ENCODE assay signal across 10 cellular contexts in the genomic region with DNA sequence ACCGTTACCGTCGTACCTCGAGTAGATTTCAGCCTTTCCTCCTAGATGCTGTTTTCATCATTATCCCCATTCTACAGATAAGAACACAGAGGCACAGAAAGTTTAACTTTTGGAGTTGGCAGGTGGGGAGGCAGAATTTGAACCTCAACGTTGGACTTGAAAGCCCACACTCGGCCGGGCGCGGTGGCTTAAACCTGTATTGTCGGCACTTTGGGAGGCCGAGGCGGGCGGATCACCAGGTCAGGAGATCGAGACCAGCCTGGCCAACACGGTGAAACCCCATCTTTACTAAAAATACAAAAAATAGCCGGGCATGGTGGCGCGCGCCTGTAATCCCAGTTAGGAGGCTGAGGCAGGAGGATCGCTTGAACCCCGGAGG. TPM values are rescaled to one million over a fixed set of nuclear protein-coding genes. Genes with fewer than 3 reads are reported as not detected.
A peak's percentile ranks its signal among the peaks of the same experiment; 100 is the strongest.
DNase-seq lines count a peak whose midpoint lies in the region; ATAC-seq, FAIRE-seq and TF ChIP-seq lines count a peak whose summit lies in the region.
"Had no signal": no experiment of that assay in that cellular context is flagged by ENCODE, and none has a peak within 500 bp of the region (broad histone marks: within the 10 kb centered on the region; RNA-seq: fewer than 3 reads in every experiment).

No MANE protein-coding gene starts in this region.

- in situ Hi-C loops in GM12878 (cut with MboI), result no loop called here

- 55% methylated on average over 21 of the region's 21 CpGs for WGBS in GM12878 (ENCODE audit: insufficient coverage, insufficient replicate concordance, low lambda C conversion rate, missing lambda C conversion rate)

- TF ChIP-seq RAD21 in GM12878 (IDR thresholded peaks at IDR 0.05; ENCODE audit: insufficient read depth, low read depth, low read length), result no peak

- H3K36me3 Mint-ChIP-seq in activated CD8-positive, alpha-beta memory T cell treated with anti-CD3 and anti-CD28 coated beads, Interleukin-2, amount 10 ng/mL, durations not matched to agents 7 days and 5 days, result peaks cover 2% of the 10 kb centered on the region

- TSS peak; percentile 90 for BruUV-seq in GM12878 (replicated peaks; lab: Mats Ljungman, UMichigan)

- peak overlapping the region; percentile 73 for H3K4me3 Mint-ChIP-seq in activated CD8-positive, alpha-beta memory T cell treated with anti-CD3 and anti-CD28 coated beads, Interleukin-2, amount 10 ng/mL, durations not matched to agents 7 days and 5 days

- H3K36me3 ChIP-seq in GM12878 (ENCODE audit: control insufficient read depth in 2 of 2, insufficient read depth in 2 of 2, low read length in 1 of 2), result no peaks in the 10 kb centered on the region
- H3K36me3 ChIP-seq in lower lobe of right lung, result no peaks in the 10 kb centered on the region
- H3K36me3 ChIP-seq in tibial artery, result no peaks in the 10 kb centered on the region

- no peak for FAIRE-seq in GM12878 (lab: Jason Lieb, UNC)
- FAIRE-seq: TTC549 had no signal

- no peak for TF ChIP-seq POLR2A in GM12878 (IDR thresholded peaks at IDR 0.05; ENCODE audit: low read depth, low read length)

- no peak for TF ChIP-seq CTCF in GM12878 (IDR thresholded peaks at IDR 0.05 in 2 of 3, conservative IDR thresholded peaks at IDR 0.05 in 1 of 3; ENCODE audit: control insufficient read depth in 2 of 3, extremely low read depth in 1 of 3, insufficient read depth in 1 of 3, low read depth in 3 of 3, low read length in 3 of 3)
- TF ChIP-seq CTCF in lower lobe of right lung (IDR thresholded peaks at IDR 0.05), result no peak
- TF ChIP-seq CTCF in tibial artery (IDR thresholded peaks at IDR 0.05), result no peak
- no peak for TF ChIP-seq CTCF in omental fat pad (IDR thresholded peaks at IDR 0.05)

- CTCF ChIA-PET in activated CD8-positive, alpha-beta memory T cell treated with anti-CD3 and anti-CD28 coated beads, Interleukin-2, amount 10 ng/mL, durations not matched to agents 7 days and 5 days (lab: Charles Lee), result interaction anchor here (1.2 to 1.7 kb wide), 2 partner anchors 45 to 77 kb away, joined by 3 to 9 read pairs; a partner anchor contains a TSS
- CTCF ChIA-PET in GM12878 (lab: Yijun Ruan, JAX), result interaction anchor here (1.0 to 2.0 kb wide), 5 partner anchors 10 to 95 kb away, joined by 3 to 17 read pairs (median 4); a partner anchor contains a TSS

- TF ChIP-seq EP300 in GM12878 (IDR thresholded peaks at IDR 0.05; ENCODE audit: borderline replicate concordance in 1 of 2, control insufficient read depth in 1 of 2, low read depth in 2 of 2, low read length in 2 of 2), result no peak

- peak overlapping the region; percentile 91 for H2AFZ ChIP-seq in GM12878 (ENCODE audit: control insufficient read depth, low read depth, low read length)

- no peaks in the 10 kb centered on the region for H3K27me3 ChIP-seq in GM12878 (replicated peaks in 1 of 2; ENCODE audit: control insufficient read depth in 2 of 2, insufficient read depth in 2 of 2, low read length in 1 of 2)
- no peaks in the 10 kb centered on the region for H3K27me3 ChIP-seq in lower lobe of right lung (ENCODE audit: low read depth)
- H3K27me3 ChIP-seq in tibial artery, result no peaks in the 10 kb centered on the region

- no peak for DNase-seq in activated CD8-positive, alpha-beta memory T cell treated with anti-CD3 and anti-CD28 coated beads, Interleukin-2, amount 10 ng/mL, durations not matched to agents 7 days and 5 days
- DNase-seq in activated CD8-positive, alpha-beta memory T cell treated with anti-CD3 and anti-CD28 coated beads, Interleukin-2, amount 50 U/mL, for 48 hours, result no peak
- DNase-seq in GM12878 (ENCODE audit: low read depth, low spot score) (no peak), lower lobe of right lung (peak; percentile 61), tibial artery (no peak), omental fat pad (ENCODE audit: low spot score) (no peak)
- no peak for DNase-seq in stimulated activated CD4-positive, alpha-beta T cell treated with anti-CD3 and anti-CD28 coated beads, Interleukin-4, amount 100 ng/mL, for 24 hours

- H3K9ac ChIP-seq in GM12878 (ENCODE audit: control insufficient read depth, insufficient read depth, low read length), result peak overlapping the region; percentile 41

- POLR2A ChIA-PET in GM12878 (lab: Charles Lee), result interaction anchor here (1.0 to 1.5 kb wide), 5 partner anchors 12 to 95 kb away, joined by 3 to 6 read pairs (median 3); a partner anchor contains a TSS

- H3K4me1 ChIP-seq in GM12878 (ENCODE audit: control insufficient read depth, insufficient read depth, low read length) (peaks cover 4% of the 10 kb centered on the region; the same call in 1 of the 2 replicates), lower lobe of right lung (peaks cover 51% of the 10 kb centered on the region), tibial artery (peaks cover 0 to 26% (median 7%) of the 10 kb centered on the region in 4 donors)

- RAD21 ChIA-PET in GM12878 (lab: Charles Lee; ENCODE audit: unreplicated experiment), result interaction anchor here (1.2 to 1.6 kb wide), 2 partner anchors 26 to 81 kb away, joined by 3 read pairs; no protein-coding TSS in a partner anchor

- intact Hi-C loops in GM12878 (cut with micrococcal nuclease; ENCODE audit: unreplicated experiment) (no loop called here), lower lobe of right lung (cut with DNase I) (loop anchor here (10.0 kb wide), 1 partner anchor 73 kb away; a partner anchor contains a TSS), tibial artery (cut with DNase I; ENCODE audit: low total_unique reads) (no loop called here)

- no peaks in the 10 kb centered on the region for H3K9me3 Mint-ChIP-seq in activated CD8-positive, alpha-beta memory T cell treated with anti-CD3 and anti-CD28 coated beads, Interleukin-2, amount 10 ng/mL, durations not matched to agents 7 days and 5 days (ENCODE audit: low read depth)

- ATAC-seq in activated CD8-positive, alpha-beta memory T cell treated with anti-CD3 and anti-CD28 coated beads, Interleukin-2, amount 10 ng/mL, durations not matched to agents 7 days and 5 days, result no peak
- ATAC-seq in GM12878 (no peak), lower lobe of right lung (no peak), omental fat pad (ENCODE audit: low FRiP score) (no peak), HG03469 (IDR thresholded peaks at IDR 0.05; ENCODE audit: unreplicated experiment) (no peak)

- H4K20me1 ChIP-seq in GM12878 (ENCODE audit: control insufficient read depth, insufficient read depth), result no peaks in the 10 kb centered on the region

- H3K9me3 ChIP-seq in GM12878 (replicated peaks; ENCODE audit: control insufficient read depth, insufficient read depth, low read length) (no peaks in the 10 kb centered on the region; the same call in 2 of the 3 replicates), lower lobe of right lung (peaks cover 6% of the 10 kb centered on the region), tibial artery (no peaks in the 10 kb centered on the region)

- H3K27me3 Mint-ChIP-seq in activated CD8-positive, alpha-beta memory T cell treated with anti-CD3 and anti-CD28 coated beads, Interleukin-2, amount 10 ng/mL, durations not matched to agents 7 days and 5 days, result peaks cover 7% of the 10 kb centered on the region

- H3K79me2 ChIP-seq in GM12878 (ENCODE audit: control insufficient read depth, insufficient read depth, low read length), result no peaks in the 10 kb centered on the region

- H3K4me1 Mint-ChIP-seq in activated CD8-positive, alpha-beta memory T cell treated with anti-CD3 and anti-CD28 coated beads, Interleukin-2, amount 10 ng/mL, durations not matched to agents 7 days and 5 days, result peaks cover 11% of the 10 kb centered on the region

- no peak overlapping the region for H3K27ac ChIP-seq in GM12878 (ENCODE audit: control insufficient read depth, insufficient read depth)
- peak overlapping the region; percentile 95 for H3K27ac ChIP-seq in lower lobe of right lung
- H3K27ac ChIP-seq in tibial artery, result peak overlapping the region; percentile 79 to 86

- H3K4me2 ChIP-seq in GM12878 (ENCODE audit: control insufficient read depth, insufficient read depth), result peak overlapping the region; percentile 94

- peak overlapping the region; percentile 56 for H3K4me3 ChIP-seq in GM12878
- peak overlapping the region; percentile 59 for H3K4me3 ChIP-seq in lower lobe of right lung
- peak overlapping the region; percentile 50 to 56 for H3K4me3 ChIP-seq in tibial artery

- peak overlapping the region; percentile 77 for H3K27ac Mint-ChIP-seq in activated CD8-positive, alpha-beta memory T cell treated with anti-CD3 and anti-CD28 coated beads, Interleukin-2, amount 10 ng/mL, durations not matched to agents 7 days and 5 days

- SMC1A ChIA-PET in GM12878 (lab: Charles Lee; ENCODE audit: uncharacterized antibody, unreplicated experiment), result interaction anchor here (1.1 to 1.2 kb wide), 3 partner anchors 11 to 97 kb away, joined by 3 to 5 read pairs (median 3); a partner anchor contains a TSS

RNA-seq across cellular contexts. Expression of a gene that starts 11.5 kb away (rescaled TPM):
- total RNA-seq in activated CD8-positive, alpha-beta memory T cell treated with anti-CD3 and anti-CD28 coated beads, Interleukin-2, amount 10 ng/mL, durations not matched to agents 7 days and 5 days, result not detected
- not detected in 2 replicates for total RNA-seq in GM12878 (2013; cell fraction: nucleolus; rRNA removed)
- total RNA-seq in GM12878 (2014; rRNA removed) (not detected in 2 replicates), GM12878 (2014; rRNA removed; fragmentation: Illumina TruSeq; extraction: Trizol) (not detected in 2 replicates), GM12878 (2021) (not detected in 2 replicates), lower lobe of right lung (5.6 TPM), omental fat pad (not detected)
- polyA plus RNA-seq in GM12878 (2011; ENCODE audit: low read depth), result not detected
- polyA plus RNA-seq in GM12878 (2011; rRNA removed) (not detected in 2 replicates), GM12878 (2014; fragmentation: Illumina TruSeq; extraction: Trizol) (not detected in 2 replicates), GM12878 (2014; fragmentation: Nextera tagmentation; extraction: Ambion mirVana) (under 1 TPM; 0.04 to 0.05 TPM), GM12878 (2014; rRNA removed) (not detected in 2 replicates), GM12878 (2016; fragmentation: Nextera tagmentation; extraction: Ambion mirVana) (under 1 TPM in 1 of 2 experiments, not detected in 1; 0.11 TPM)
- polyA plus RNA-seq in GM12878 (2011; cell fraction: cytosol; rRNA removed), result not detected in 2 replicates
- polyA plus RNA-seq in GM12878 (2011; cell fraction: nucleus; rRNA removed), result 0.26 TPM in 1 of 2 replicates, not detected in the other
- polyA plus RNA-seq in GM12878 (2012), result 0.04 and 0.05 TPM in 2 replicates
- polyA minus RNA-seq in GM12878 (2011; rRNA and poly(A)+ RNA removed), result not detected in 2 replicates
- not detected in 2 replicates for polyA minus RNA-seq in GM12878 (2011; cell fraction: cytosol; rRNA and poly(A)+ RNA removed)
- polyA minus RNA-seq in GM12878 (2011; cell fraction: nucleus; rRNA and poly(A)+ RNA removed), result not detected in 2 replicates
- total RNA-seq: left lobe of liver had no signal

RNA-seq across cellular contexts. Expression of a gene that starts 13.9 kb away (rescaled TPM):
- total RNA-seq in activated CD8-positive, alpha-beta memory T cell treated with anti-CD3 and anti-CD28 coated beads, Interleukin-2, amount 10 ng/mL, durations not matched to agents 7 days and 5 days, result under 1 TPM; 0.18 to 0.35 TPM
- 0.42 and 0.73 TPM in 2 replicates for total RNA-seq in GM12878 (2013; cell fraction: nucleolus; rRNA removed)
- total RNA-seq in GM12878 (2014; rRNA removed) (0.11 and 0.28 TPM in 2 replicates), GM12878 (2014; rRNA removed; fragmentation: Illumina TruSeq; extraction: Trizol) (0.05 and 0.13 TPM in 2 replicates), GM12878 (2021) (0.38 and 0.56 TPM in 2 replicates), lower lobe of right lung (419 TPM), omental fat pad (100 to 1,000 TPM in 2 of 4 donors, 10 to 100 TPM in 2; 40.0 to 218 (median 127) TPM)
- polyA plus RNA-seq in GM12878 (2011; ENCODE audit: low read depth), result not detected
- polyA plus RNA-seq in GM12878 (2011; rRNA removed) (0.06 and 0.11 TPM in 2 replicates), GM12878 (2014; fragmentation: Illumina TruSeq; extraction: Trizol) (0.04 TPM in 1 of 2 replicates, not detected in the other), GM12878 (2014; fragmentation: Nextera tagmentation; extraction: Ambion mirVana) (under 1 TPM; 0.03 to 0.07 TPM), GM12878 (2014; rRNA removed) (0.09 and 0.22 TPM in 2 replicates), GM12878 (2016; fragmentation: Nextera tagmentation; extraction: Ambion mirVana) (under 1 TPM; 0.15 to 0.18 TPM)
- 0.25 and 0.32 TPM in 2 replicates for polyA plus RNA-seq in GM12878 (2011; cell fraction: cytosol; rRNA removed)
- 0.90 and 1.4 TPM in 2 replicates for polyA plus RNA-seq in GM12878 (2011; cell fraction: nucleus; rRNA removed)
- 0.08 and 0.15 TPM in 2 replicates for polyA plus RNA-seq in GM12878 (2012)
- 0.67 TPM in 1 of 2 replicates, not detected in the other for polyA minus RNA-seq in GM12878 (2011; rRNA and poly(A)+ RNA removed)
- polyA minus RNA-seq in GM12878 (2011; cell fraction: cytosol; rRNA and poly(A)+ RNA removed), result 0.42 and 0.94 TPM in 2 replicates
- 1.1 TPM in 2 replicates for polyA minus RNA-seq in GM12878 (2011; cell fraction: nucleus; rRNA and poly(A)+ RNA removed)

RNA-seq across cellular contexts. Expression of a gene that starts 31.5 kb away (rescaled TPM):
- total RNA-seq in activated CD8-positive, alpha-beta memory T cell treated with anti-CD3 and anti-CD28 coated beads, Interleukin-2, amount 10 ng/mL, durations not matched to agents 7 days and 5 days, result 100 to 1,000 TPM; 149 to 152 TPM
- total RNA-seq in GM12878 (2013; cell fraction: nucleolus; rRNA removed), result 73.6 and 91.2 TPM in 2 replicates
- total RNA-seq in GM12878 (2014; rRNA removed), result 52.5 and 56.5 TPM in 2 replicates
- total RNA-seq in GM12878 (2014; rRNA removed; fragmentation: Illumina TruSeq; extraction: Trizol), result 30.9 and 32.5 TPM in 2 replicates
- total RNA-seq in GM12878 (2021), result 71.2 and 75.9 TPM in 2 replicates
- polyA plus RNA-seq in GM12878 (2011; ENCODE audit: low read depth), result 22.2 TPM
- 37.1 and 75.5 TPM in 2 replicates for polyA plus RNA-seq in GM12878 (2011; rRNA removed)
- 98.4 and 116 TPM in 2 replicates for polyA plus RNA-seq in GM12878 (2011; cell fraction: cytosol; rRNA removed)
- polyA plus RNA-seq in GM12878 (2011; cell fraction: nucleus; rRNA removed), result 462 and 514 TPM in 2 replicates
- polyA plus RNA-seq in GM12878 (2012), result 47.9 and 48.0 TPM in 2 replicates
- polyA plus RNA-seq in GM12878 (2014; fragmentation: Illumina TruSeq; extraction: Trizol), result 12.5 and 36.4 TPM in 2 replicates
- polyA plus RNA-seq in GM12878 (2014; fragmentation: Nextera tagmentation; extraction: Ambion mirVana), result 1 to 10 TPM; 3.0 to 6.2 TPM
- polyA plus RNA-seq in GM12878 (2014; rRNA removed), result 72.7 and 83.1 TPM in 2 replicates
- polyA plus RNA-seq in GM12878 (2016; fragmentation: Nextera tagmentation; extraction: Ambion mirVana), result 10 to 100 TPM; 13.7 to 15.6 TPM
- 53.1 and 87.5 TPM in 2 replicates for polyA minus RNA-seq in GM12878 (2011; rRNA and poly(A)+ RNA removed)
- polyA minus RNA-seq in GM12878 (2011; cell fraction: cytosol; rRNA and poly(A)+ RNA removed), result 22.9 and 28.7 TPM in 2 replicates
- 85.7 and 129 TPM in 2 replicates for polyA minus RNA-seq in GM12878 (2011; cell fraction: nucleus; rRNA and poly(A)+ RNA removed)
- total RNA-seq in lower lobe of right lung, result 168 TPM
- 100 to 1,000 TPM in 2 of 4 donors, 10 to 100 TPM in 2; 77.6 to 147 (median 93.7) TPM for total RNA-seq in omental fat pad

RNA-seq across cellular contexts. Expression of a gene that starts 50.8 kb away (rescaled TPM):
- under 1 TPM in 1 of 2 experiments, not detected in 1; 0.73 TPM for total RNA-seq in activated CD8-positive, alpha-beta memory T cell treated with anti-CD3 and anti-CD28 coated beads, Interleukin-2, amount 10 ng/mL, durations not matched to agents 7 days and 5 days
- total RNA-seq in GM12878 (2013; cell fraction: nucleolus; rRNA removed), result 0.07 TPM in 1 of 2 replicates, not detected in the other
- total RNA-seq in GM12878 (2014; rRNA removed) (0.16 and 0.34 TPM in 2 replicates), GM12878 (2014; rRNA removed; fragmentation: Illumina TruSeq; extraction: Trizol) (0.05 and 0.09 TPM in 2 replicates), GM12878 (2021) (0.13 and 0.62 TPM in 2 replicates), lower lobe of right lung (0.41 TPM), omental fat pad (not detected)
- polyA plus RNA-seq in GM12878 (2011; ENCODE audit: low read depth), result 0.20 TPM
- polyA plus RNA-seq in GM12878 (2011; rRNA removed) (0.61 and 1.9 TPM in 2 replicates), GM12878 (2014; fragmentation: Illumina TruSeq; extraction: Trizol) (0.07 TPM in 1 of 2 replicates, not detected in the other), GM12878 (2014; fragmentation: Nextera tagmentation; extraction: Ambion mirVana) (1 to 10 TPM in 1 of 2 experiments, under 1 TPM in 1; 0.66 to 1.1 TPM), GM12878 (2014; rRNA removed) (0.03 TPM in 2 replicates), GM12878 (2016; fragmentation: Nextera tagmentation; extraction: Ambion mirVana) (under 1 TPM; 0.12 to 0.33 TPM)
- polyA plus RNA-seq in GM12878 (2011; cell fraction: cytosol; rRNA removed), result 4.0 and 4.9 TPM in 2 replicates
- polyA plus RNA-seq in GM12878 (2011; cell fraction: nucleus; rRNA removed), result 4.4 and 8.0 TPM in 2 replicates
- polyA plus RNA-seq in GM12878 (2012), result 0.14 and 0.74 TPM in 2 replicates
- polyA minus RNA-seq in GM12878 (2011; rRNA and poly(A)+ RNA removed), result 5.5 and 6.8 TPM in 2 replicates
- polyA minus RNA-seq in GM12878 (2011; cell fraction: cytosol; rRNA and poly(A)+ RNA removed), result 1.6 and 2.3 TPM in 2 replicates
- 0.60 and 3.2 TPM in 2 replicates for polyA minus RNA-seq in GM12878 (2011; cell fraction: nucleus; rRNA and poly(A)+ RNA removed)

Comparison
In these comparisons a context has a peak if more than half of its experiments do, and no peak if none do; other contexts are left out.
1. RNA of a gene that starts 13.9 kb away (total RNA-seq): 419 TPM in lower lobe of right lung (single experiment) and 40.0 to 218 TPM in omental fat pad; 0.18 to 0.35 TPM in activated CD8-positive, alpha-beta memory T cell treated with anti-CD3 and anti-CD28 coated beads, Interleukin-2, amount 10 ng/mL, durations not matched to agents 7 days and 5 days and 0.05 to 0.73 TPM in GM12878; every median in the first group is over 10 times any median in the second.
2. Peak in every context shown above with its lines, with median percentiles within 50 percentile points of each other: H3K4me3 ChIP-seq.